Comparison of ENCODE assay signal across 1 cellular context in the genomic region with DNA sequence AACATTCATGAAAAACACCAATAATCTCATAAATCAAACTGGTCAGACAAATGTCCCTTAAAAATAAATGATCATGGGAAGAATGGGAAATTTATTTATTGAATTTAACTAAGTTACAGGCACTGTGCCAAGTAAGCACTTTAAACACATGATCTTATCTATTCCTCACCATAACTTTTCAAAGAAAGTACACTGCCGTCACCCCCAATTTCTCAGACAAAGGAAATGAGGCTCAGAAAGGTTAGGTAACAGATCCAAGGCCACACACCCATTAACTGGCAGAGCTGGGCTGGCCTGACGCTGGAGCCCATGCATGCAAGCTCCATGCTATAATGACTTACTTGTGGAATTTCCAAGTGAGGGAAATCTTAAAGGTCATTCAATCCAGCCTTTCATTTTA.
TF ChIP-seq lines count a peak whose summit lies in the region.

No MANE protein-coding gene starts in this region.

TF ChIP-seq in SK-N-SH, 30 proteins besides CTCF, POLR2A, EP300 and RAD21 (continued from another document):
- TF ChIP-seq, protein P1, sequence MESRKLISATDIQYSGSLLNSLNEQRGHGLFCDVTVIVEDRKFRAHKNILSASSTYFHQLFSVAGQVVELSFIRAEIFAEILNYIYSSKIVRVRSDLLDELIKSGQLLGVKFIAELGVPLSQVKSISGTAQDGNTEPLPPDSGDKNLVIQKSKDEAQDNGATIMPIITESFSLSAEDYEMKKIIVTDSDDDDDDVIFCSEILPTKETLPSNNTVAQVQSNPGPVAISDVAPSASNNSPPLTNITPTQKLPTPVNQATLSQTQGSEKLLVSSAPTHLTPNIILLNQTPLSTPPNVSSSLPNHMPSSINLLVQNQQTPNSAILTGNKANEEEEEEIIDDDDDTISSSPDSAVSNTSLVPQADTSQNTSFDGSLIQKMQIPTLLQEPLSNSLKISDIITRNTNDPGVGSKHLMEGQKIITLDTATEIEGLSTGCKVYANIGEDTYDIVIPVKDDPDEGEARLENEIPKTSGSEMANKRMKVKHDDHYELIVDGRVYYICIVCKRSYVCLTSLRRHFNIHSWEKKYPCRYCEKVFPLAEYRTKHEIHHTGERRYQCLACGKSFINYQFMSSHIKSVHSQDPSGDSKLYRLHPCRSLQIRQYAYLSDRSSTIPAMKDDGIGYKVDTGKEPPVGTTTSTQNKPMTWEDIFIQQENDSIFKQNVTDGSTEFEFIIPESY (IDR thresholded peaks at IDR 0.05; ENCODE audit: borderline replicate concordance, low read depth): no peak
- TF ChIP-seq, protein P2, sequence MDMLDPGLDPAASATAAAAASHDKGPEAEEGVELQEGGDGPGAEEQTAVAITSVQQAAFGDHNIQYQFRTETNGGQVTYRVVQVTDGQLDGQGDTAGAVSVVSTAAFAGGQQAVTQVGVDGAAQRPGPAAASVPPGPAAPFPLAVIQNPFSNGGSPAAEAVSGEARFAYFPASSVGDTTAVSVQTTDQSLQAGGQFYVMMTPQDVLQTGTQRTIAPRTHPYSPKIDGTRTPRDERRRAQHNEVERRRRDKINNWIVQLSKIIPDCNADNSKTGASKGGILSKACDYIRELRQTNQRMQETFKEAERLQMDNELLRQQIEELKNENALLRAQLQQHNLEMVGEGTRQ (IDR thresholded peaks at IDR 0.05; ENCODE audit: borderline replicate concordance, low read depth, low read length): no peak
- TF ChIP-seq REST (IDR thresholded peaks at IDR 0.05; ENCODE audit: low read depth, low read length) (no peak), TCF12 (IDR thresholded peaks at IDR 0.05) (peak; percentile 32; the same call in 1 of the 2 replicates), FOXJ3 (CRISPR knock-in tag; IDR thresholded peaks at IDR 0.05) (no peak)
